Comparison of ENCODE assay signal across 1 cellular context in the genomic region with DNA sequence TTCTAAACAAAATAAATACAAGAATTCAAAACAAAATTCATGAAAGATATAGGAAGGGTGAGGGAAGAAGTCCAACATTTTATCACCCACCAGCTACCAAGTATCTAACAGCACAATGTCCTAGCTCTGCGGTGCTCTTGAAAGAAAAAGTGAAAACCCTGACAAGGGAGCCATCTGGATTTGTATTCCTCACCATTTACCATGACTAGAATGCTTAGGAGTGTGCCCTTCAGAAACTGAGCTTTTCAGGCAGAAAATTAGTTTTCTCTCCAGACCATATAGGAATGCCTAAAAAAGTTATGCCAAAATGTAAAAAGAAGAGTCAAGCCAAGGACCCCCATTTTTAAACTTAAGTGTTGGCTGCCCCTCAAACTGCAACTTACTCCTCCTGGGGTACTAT.
TF ChIP-seq lines count a peak whose summit lies in the region.

No MANE protein-coding gene starts in this region.

TF ChIP-seq in GM12878, 131 proteins besides CTCF, POLR2A, EP300 and RAD21 (continued from another document):
- TF ChIP-seq, protein P1, sequence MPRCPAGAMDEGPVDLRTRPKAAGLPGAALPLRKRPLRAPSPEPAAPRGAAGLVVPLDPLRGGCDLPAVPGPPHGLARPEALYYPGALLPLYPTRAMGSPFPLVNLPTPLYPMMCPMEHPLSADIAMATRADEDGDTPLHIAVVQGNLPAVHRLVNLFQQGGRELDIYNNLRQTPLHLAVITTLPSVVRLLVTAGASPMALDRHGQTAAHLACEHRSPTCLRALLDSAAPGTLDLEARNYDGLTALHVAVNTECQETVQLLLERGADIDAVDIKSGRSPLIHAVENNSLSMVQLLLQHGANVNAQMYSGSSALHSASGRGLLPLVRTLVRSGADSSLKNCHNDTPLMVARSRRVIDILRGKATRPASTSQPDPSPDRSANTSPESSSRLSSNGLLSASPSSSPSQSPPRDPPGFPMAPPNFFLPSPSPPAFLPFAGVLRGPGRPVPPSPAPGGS (IDR thresholded peaks at IDR 0.05; ENCODE audit: borderline replicate concordance, insufficient read depth, low read depth, low read length, poor library complexity, severe bottlenecking): no peak
- no peak for TF ChIP-seq YBX1 (IDR thresholded peaks at IDR 0.05)
